In genomic region chr2:194100201-194100600, GRCh38 we compare ENCODE assay signal across 16 cellular contexts.
DNase-seq lines count a peak whose midpoint lies in the region; FAIRE-seq and TF ChIP-seq lines count a peak whose summit lies in the region.
"Had no signal": no experiment of that assay in that cellular context is flagged by ENCODE, and none has a peak within 500 bp of the region (broad histone marks: within the 10 kb centered on the region; RNA-seq: fewer than 3 reads in every experiment).

No MANE protein-coding gene starts in this region.

- WGBS in H1 (ENCODE audit: extremely low coverage in 1 of 2, insufficient coverage in 1 of 2, insufficient read length in 1 of 2, insufficient replicate concordance in 2 of 2, low coverage in 1 of 2, low lambda C conversion rate in 2 of 2, missing lambda C conversion rate in 1 of 2), 2 experiments: 79% methylated on average over 2 of the region's 2 CpGs; no CpG with 5 or more reads in 1 of the 2 experiments
- WGBS in smooth muscle cell (ENCODE audit: low lambda C conversion rate): 65% methylated on average over 2 of the region's 2 CpGs

- POLR2A ChIA-PET in H1 (lab: Charles Lee; ENCODE audit: partially characterized antibody): no interaction called here

- H2AFZ ChIP-seq in H1 (ENCODE audit: low read length) (0 out of 2 replicates have a peak overlapping the region, but pooled peaks have one; percentile 53), neural progenitor cell (replicated peaks) (peak overlapping the region; percentile 26), smooth muscle cell (ENCODE audit: low read depth) (no peak overlapping the region)

- no peaks in the 10 kb centered on the region for H3K27me3 Mint-ChIP-seq in neural progenitor cell (ENCODE audit: insufficient read depth, low read depth)
- H3K27me3 Mint-ChIP-seq: B cell; CD4-positive, alpha-beta T cell; IgD-negative memory B cell had no signal

- H3K4me1 Mint-ChIP-seq in neural progenitor cell: peaks cover 2% of the 10 kb centered on the region

- CTCF ChIA-PET in H1 (lab: Charles Lee; ENCODE audit: partially characterized antibody): no interaction called here

- peak; percentile 13 for DNase-seq in DMS 273 (lab: John Stamatoyannopoulos, UW; ENCODE audit: unreplicated experiment)
- no peak for DNase-seq in DMS 273 treated with DMSO at 0.1 percent for 48 hours (lab: John Stamatoyannopoulos, UW)
- DNase-seq in OCI-M1 (lab: John Stamatoyannopoulos, UW): peak; percentile 69
- no peak for DNase-seq in H1 (ENCODE audit: low read depth in 1 of 2, low spot score in 2 of 2)
- DNase-seq in neural progenitor cell (ENCODE audit: low spot score): no peak
- DNase-seq in COLO829 (ENCODE audit: low spot score): no peak
- DNase-seq in smooth muscle cell (lab: John Stamatoyannopoulos, UW; ENCODE audit: unreplicated experiment): no peak
- DNase-seq in DMS153 treated with DMSO at 0.1 percent for 48 hours (lab: John Stamatoyannopoulos, UW; ENCODE audit: unreplicated experiment): no peak
- DNase-seq: C1 segment of cervical spinal cord; CD4-positive, alpha-beta T cell; DMS53; GF-D8 had no signal

- H3K23ac ChIP-seq in H1 (ENCODE audit: insufficient read length): no peak overlapping the region

- TF ChIP-seq EP300 in H1 (IDR thresholded peaks at IDR 0.05; ENCODE audit: borderline replicate concordance in 1 of 2, low read depth in 2 of 2, low read length in 2 of 2): no peak

- no peak for TF ChIP-seq POLR2A in H1 (IDR thresholded peaks at IDR 0.05; ENCODE audit: control extremely low read depth in 1 of 2, low read depth in 2 of 2, low read length in 2 of 2)

- no peak overlapping the region for H4K5ac ChIP-seq in H1 (ENCODE audit: insufficient read length, low read depth, low read length)

- H3K4me2 ChIP-seq in H1 (ENCODE audit: insufficient read depth in 1 of 2, low read depth in 2 of 2, low read length in 2 of 2): no peak overlapping the region
- no peak overlapping the region for H3K4me2 ChIP-seq in neural progenitor cell
- H3K4me2 ChIP-seq in smooth muscle cell: no peak overlapping the region

- no peaks in the 10 kb centered on the region for H3K27me3 ChIP-seq in H1 (replicated peaks in 1 of 4; ENCODE audit: control insufficient read depth in 3 of 4, extremely low read depth in 1 of 4, insufficient read depth in 3 of 4, low read length in 3 of 4)
- H3K27me3 ChIP-seq in neural progenitor cell: no peaks in the 10 kb centered on the region
- H3K27me3 ChIP-seq in smooth muscle cell (ENCODE audit: low read depth): no peaks in the 10 kb centered on the region

- H3K79me1 ChIP-seq in H1 (ENCODE audit: low read depth, low read length): no peaks in the 10 kb centered on the region

- H3K27ac Mint-ChIP-seq in neural progenitor cell: no peak overlapping the region
- H3K27ac Mint-ChIP-seq: B cell; CD4-positive, alpha-beta T cell; IgD-negative memory B cell had no signal

- H3K4me3 ChIP-seq in H1 (ENCODE audit: extremely low read depth in 1 of 4, insufficient read depth in 2 of 4, low read depth in 3 of 4, low read length in 4 of 4): no peak overlapping the region
- H3K4me3 ChIP-seq in neural progenitor cell: no peak overlapping the region
- no peak overlapping the region for H3K4me3 ChIP-seq in smooth muscle cell

- H3K23me2 ChIP-seq in H1 (ENCODE audit: low read depth, low read length): no peaks in the 10 kb centered on the region

- no peak overlapping the region for H4K91ac ChIP-seq in H1 (replicated peaks; ENCODE audit: insufficient read length, low read length)

- TF ChIP-seq RAD21 in H1 (IDR thresholded peaks at IDR 0.05 in 1 of 2, conservative IDR thresholded peaks at IDR 0.05 in 1 of 2; ENCODE audit: low read depth in 2 of 2, low read length in 2 of 2): no peak

- no peak overlapping the region for H4K8ac ChIP-seq in H1 (ENCODE audit: extremely low read depth, insufficient read depth, low read length)

- no peaks in the 10 kb centered on the region for H3K36me3 Mint-ChIP-seq in neural progenitor cell

- H3F3A ChIP-seq in neural progenitor cell (ENCODE audit: low read depth) (no peaks in the 10 kb centered on the region), smooth muscle cell (ENCODE audit: low read depth) (no peaks in the 10 kb centered on the region)

- TF ChIP-seq CTCF in H1 (IDR thresholded peaks at IDR 0.05; ENCODE audit: control extremely low read depth in 1 of 3, insufficient read depth in 1 of 3, low read depth in 1 of 3, low read length in 3 of 3) (no peak), neural progenitor cell (IDR thresholded peaks at IDR 0.05) (no peak), smooth muscle cell (IDR thresholded peaks at IDR 0.05; ENCODE audit: borderline replicate concordance, insufficient read depth, poor library complexity, severe bottlenecking) (no peak)

- no peak overlapping the region for H3K18ac ChIP-seq in H1 (ENCODE audit: extremely low read depth, low read length)

- H2AK5ac ChIP-seq in H1 (ENCODE audit: low read depth, low read length): no peak overlapping the region

- H2BK20ac ChIP-seq in H1 (ENCODE audit: low read length): no peak overlapping the region

- H3K9me3 ChIP-seq in H1 (ENCODE audit: insufficient read depth in 2 of 2, low read depth in 1 of 2, low read length in 1 of 2) (no peaks in the 10 kb centered on the region), neural progenitor cell (ENCODE audit: low read depth) (no peaks in the 10 kb centered on the region), smooth muscle cell (replicated peaks; ENCODE audit: low read depth) (no peaks in the 10 kb centered on the region)

- no peak overlapping the region for H2BK15ac ChIP-seq in H1 (ENCODE audit: low read length)

- H3K27ac ChIP-seq in H1 (ENCODE audit: low read depth, low read length) (no peak overlapping the region), neural progenitor cell (no peak overlapping the region), smooth muscle cell (ENCODE audit: low read depth) (no peak overlapping the region)
- H3K27ac ChIP-seq: 22Rv1 had no signal

- H3K9ac ChIP-seq in H1 (replicated peaks in 1 of 4; ENCODE audit: extremely low read depth in 1 of 4, low read depth in 3 of 4, low read length in 3 of 4): no peak overlapping the region
- no peak overlapping the region for H3K9ac ChIP-seq in neural progenitor cell
- H3K9ac ChIP-seq in smooth muscle cell (ENCODE audit: low read depth): no peak overlapping the region

- no peak overlapping the region for H3K4ac ChIP-seq in H1 (replicated peaks; ENCODE audit: insufficient read length, low read depth, low read length)

- no peak overlapping the region for H3K56ac ChIP-seq in H1 (replicated peaks; ENCODE audit: insufficient read length, low read depth, low read length)

- H2BK5ac ChIP-seq in H1 (ENCODE audit: low read depth, low read length): no peak overlapping the region

- H3K79me2 ChIP-seq in H1 (ENCODE audit: control insufficient read depth in 1 of 2, insufficient read depth in 2 of 2, low read length in 2 of 2) (no peaks in the 10 kb centered on the region), neural progenitor cell (ENCODE audit: low read depth) (no peaks in the 10 kb centered on the region), smooth muscle cell (ENCODE audit: low read depth) (no peaks in the 10 kb centered on the region)

- H3K4me1 ChIP-seq in H1 (replicated peaks in 1 of 4; ENCODE audit: control insufficient read depth in 3 of 4, insufficient read depth in 4 of 4, low read length in 3 of 4): no peaks in the 10 kb centered on the region
- H3K4me1 ChIP-seq in neural progenitor cell: no peaks in the 10 kb centered on the region
- no peaks in the 10 kb centered on the region for H3K4me1 ChIP-seq in smooth muscle cell (ENCODE audit: low read depth)

- H3K36me3 ChIP-seq in H1 (ENCODE audit: control insufficient read depth in 2 of 4, insufficient read depth in 4 of 4, low read length in 3 of 4): no peaks in the 10 kb centered on the region
- no peaks in the 10 kb centered on the region for H3K36me3 ChIP-seq in neural progenitor cell
- no peaks in the 10 kb centered on the region for H3K36me3 ChIP-seq in smooth muscle cell (ENCODE audit: low read depth)

- no peak overlapping the region for H2BK120ac ChIP-seq in H1 (replicated peaks; ENCODE audit: low read depth, low read length)

- H2BK12ac ChIP-seq in H1 (ENCODE audit: low read depth, low read length): no peak overlapping the region

- no peaks in the 10 kb centered on the region for H4K20me1 ChIP-seq in H1 (replicated peaks in 1 of 2; ENCODE audit: control insufficient read depth in 1 of 2, insufficient read depth in 2 of 2, low read length in 2 of 2)
- no peaks in the 10 kb centered on the region for H4K20me1 ChIP-seq in neural progenitor cell (ENCODE audit: low read depth)
- H4K20me1 ChIP-seq in smooth muscle cell (ENCODE audit: low read depth): no peaks in the 10 kb centered on the region

- H3K9me3 Mint-ChIP-seq in neural progenitor cell: no peaks in the 10 kb centered on the region
- H3K9me3 Mint-ChIP-seq: CD4-positive, alpha-beta T cell had no signal

- H3K4me3 Mint-ChIP-seq in neural progenitor cell: no peak overlapping the region
- H3K4me3 Mint-ChIP-seq: B cell; CD4-positive, alpha-beta T cell; IgD-negative memory B cell had no signal

- no peak for FAIRE-seq in H1 (lab: Jason Lieb, UNC)
- FAIRE-seq: H54 had no signal

- H3K14ac ChIP-seq in H1 (ENCODE audit: insufficient read length): no peak overlapping the region

TF ChIP-seq in H1, 55 proteins besides CTCF, POLR2A, EP300 and RAD21 (continues in another document):
- TF ChIP-seq KDM5A (IDR thresholded peaks at IDR 0.05; ENCODE audit: low read length) (no peak), KDM1A (IDR thresholded peaks at IDR 0.05; ENCODE audit: borderline replicate concordance, low read length) (no peak), RXRA (IDR thresholded peaks at IDR 0.05; ENCODE audit: insufficient read depth, low read depth, low read length) (no peak), ZNF274 (IDR thresholded peaks at IDR 0.05; ENCODE audit: borderline replicate concordance, extremely low read depth, low read length) (no peak), RFX5 (IDR thresholded peaks at IDR 0.05; ENCODE audit: borderline replicate concordance, low read depth, low read length) (no peak), TBP (IDR thresholded peaks at IDR 0.05; ENCODE audit: low read depth, low read length) (no peak), PHF8 (conservative IDR thresholded peaks at IDR 0.05; ENCODE audit: low read depth, low read length) (no peak), CBX5 (IDR thresholded peaks at IDR 0.05; ENCODE audit: low read depth, low read length) (no peak), HDAC2 (IDR thresholded peaks at IDR 0.05; ENCODE audit: borderline replicate concordance in 1 of 2, low read depth in 2 of 2, low read length in 2 of 2) (no peak), RNF2 (IDR thresholded peaks at IDR 0.05; ENCODE audit: borderline replicate concordance, low read depth, low read length, missing control alignments, poor library complexity, severe bottlenecking) (no peak)

Comparison
In these comparisons a context has a peak if more than half of its experiments do, and no peak if none do; other contexts are left out.
1. DNase-seq: peak in DMS 273 (single experiment) and OCI-M1 (single experiment); none in DMS 273 treated with DMSO at 0.1 percent for 48 hours (single experiment), H1 (0 of 2), neural progenitor cell (single experiment), COLO829 (single experiment), smooth muscle cell (single experiment) and DMS153 treated with DMSO at 0.1 percent for 48 hours (single experiment).